23 cellular contexts compared by ENCODE assay signal in genomic region chr20:63320616-63321147, GRCh38. TPM values are rescaled to one million over a fixed set of nuclear protein-coding genes. Genes with fewer than 3 reads are reported as not detected.
DNase-seq lines count a peak whose midpoint lies in the region; ATAC-seq and TF ChIP-seq lines count a peak whose summit lies in the region.
"Had no signal": no experiment of that assay in that cellular context is flagged by ENCODE, and none has a peak within 500 bp of the region (broad histone marks: within the 10 kb centered on the region; RNA-seq: fewer than 3 reads in every experiment).

No MANE protein-coding gene starts in this region.

- DNase-seq in Right ventricle myocardium inferior (ENCODE audit: missing footprints) (peak; percentile 63), left ventricle myocardium inferior (no peak), cardiac septum (ENCODE audit: low spot score) (peak; percentile 33), lower lobe of right lung (peak; percentile 37), upper lobe of right lung (peak; percentile 55), GM03348 (ENCODE audit: low spot score) (no peak), smooth muscle cell (lab: John Stamatoyannopoulos, UW; ENCODE audit: unreplicated experiment) (no peak)
- DNase-seq: CD4-positive, CD25-positive, alpha-beta regulatory T cell; DMS79; H9; Kasumi-1; NCI-H1694; NCI-H2081; NCI-H2171; NCI-H446; NCI-H526; OCI-M1; SHP77 treated with DMSO at 0.1 percent for 48 hours had no signal

- intact Hi-C loops in Right ventricle myocardium inferior (cut with DNase I) (no loop called here), left ventricle myocardium inferior (cut with micrococcal nuclease) (no loop called here), cardiac septum (cut with DNase I) (no loop called here), lower lobe of right lung (cut with DNase I) (no loop called here), upper lobe of right lung (cut with DNase I) (no loop called here)

- H3F3A ChIP-seq in smooth muscle cell (ENCODE audit: low read depth), result no peaks in the 10 kb centered on the region

- no peaks in the 10 kb centered on the region for H3K79me2 ChIP-seq in smooth muscle cell (ENCODE audit: low read depth)

- H3K4me2 ChIP-seq in smooth muscle cell, result no peak overlapping the region

- peaks cover 8% of the 10 kb centered on the region for H3K4me1 ChIP-seq in left ventricle myocardium inferior
- H3K4me1 ChIP-seq in lower lobe of right lung, result no peaks in the 10 kb centered on the region
- H3K4me1 ChIP-seq in upper lobe of right lung, result peaks cover 5% of the 10 kb centered on the region
- no peaks in the 10 kb centered on the region for H3K4me1 ChIP-seq in smooth muscle cell (ENCODE audit: low read depth)
- H3K4me1 ChIP-seq: BE2C had no signal

- TF ChIP-seq CTCF in left ventricle myocardium inferior (IDR thresholded peaks at IDR 0.05; ENCODE audit: borderline replicate concordance) (no peak), lower lobe of right lung (IDR thresholded peaks at IDR 0.05) (no peak), upper lobe of right lung (IDR thresholded peaks at IDR 0.05) (no peak), smooth muscle cell (IDR thresholded peaks at IDR 0.05; ENCODE audit: borderline replicate concordance, insufficient read depth, poor library complexity, severe bottlenecking) (no peak)

- H3K27ac ChIP-seq in left ventricle myocardium inferior (replicated peaks) (no peak overlapping the region), lower lobe of right lung (no peak overlapping the region), upper lobe of right lung (no peak overlapping the region), smooth muscle cell (ENCODE audit: low read depth) (no peak overlapping the region)
- H3K27ac ChIP-seq: GM23248 had no signal

- H3K4me3 ChIP-seq in left ventricle myocardium inferior (no peak overlapping the region), lower lobe of right lung (no peak overlapping the region), upper lobe of right lung (no peak overlapping the region), smooth muscle cell (no peak overlapping the region)
- H3K4me3 ChIP-seq: GM23248 had no signal

- H4K20me1 ChIP-seq in smooth muscle cell (ENCODE audit: low read depth), result no peaks in the 10 kb centered on the region

- H3K27me3 ChIP-seq in left ventricle myocardium inferior (ENCODE audit: low read depth) (peaks cover 65% of the 10 kb centered on the region), lower lobe of right lung (ENCODE audit: low read depth) (peaks cover 37% of the 10 kb centered on the region), upper lobe of right lung (peaks cover 10% of the 10 kb centered on the region), smooth muscle cell (ENCODE audit: low read depth) (no peaks in the 10 kb centered on the region)

- H3K36me3 ChIP-seq in left ventricle myocardium inferior, result no peaks in the 10 kb centered on the region
- H3K36me3 ChIP-seq in lower lobe of right lung, result no peaks in the 10 kb centered on the region
- H3K36me3 ChIP-seq in upper lobe of right lung, result no peaks in the 10 kb centered on the region
- H3K36me3 ChIP-seq in smooth muscle cell (ENCODE audit: low read depth), result no peaks in the 10 kb centered on the region
- H3K36me3 ChIP-seq: BE2C had no signal

- H3K9me3 ChIP-seq in left ventricle myocardium inferior (replicated peaks) (no peaks in the 10 kb centered on the region), lower lobe of right lung (no peaks in the 10 kb centered on the region), upper lobe of right lung (no peaks in the 10 kb centered on the region), smooth muscle cell (replicated peaks; ENCODE audit: low read depth) (no peaks in the 10 kb centered on the region)
- H3K9me3 ChIP-seq: BE2C had no signal

- WGBS in smooth muscle cell (ENCODE audit: low lambda C conversion rate), result 82% methylated on average over 10 of the region's 10 CpGs

- H3K9ac ChIP-seq in smooth muscle cell (ENCODE audit: low read depth), result no peak overlapping the region
- H3K9ac ChIP-seq: GM23248 had no signal

- ATAC-seq in Right ventricle myocardium inferior (no peak), lower lobe of right lung (peak in 1 of 2 donors; percentile 2), upper lobe of right lung (no peak)

- H2AFZ ChIP-seq in smooth muscle cell (ENCODE audit: low read depth), result no peak overlapping the region
- H2AFZ ChIP-seq: GM23248 had no signal

RNA-seq across cellular contexts. Expression of gene COL20A1, which starts 27.7 kb away (rescaled TPM):
- total RNA-seq in Right ventricle myocardium inferior (not detected), left ventricle myocardium inferior (not detected), cardiac septum (0.22 TPM), lower lobe of right lung (not detected), upper lobe of right lung (not detected), smooth muscle cell (0.36 and 0.81 TPM in 2 replicates)
- 0.23 and 0.70 TPM in 2 replicates for polyA plus RNA-seq in smooth muscle cell
- total RNA-seq: A673, GM23248 had no signal
- polyA plus RNA-seq: CD4-positive, CD25-positive, alpha-beta regulatory T cell; GM23248 had no signal

RNA-seq across cellular contexts. Expression of gene CHRNA4, which starts 40.5 kb away (rescaled TPM):
- total RNA-seq in Right ventricle myocardium inferior, result 2.3 TPM
- 0.38 TPM for total RNA-seq in left ventricle myocardium inferior
- 0.16 TPM for total RNA-seq in cardiac septum
- total RNA-seq in lower lobe of right lung, result not detected
- 0.06 TPM for total RNA-seq in upper lobe of right lung
- total RNA-seq in smooth muscle cell, result not detected in 2 replicates
- polyA plus RNA-seq in smooth muscle cell, result 0.03 and 0.17 TPM in 2 replicates
- total RNA-seq: CD4-positive, CD25-positive, alpha-beta regulatory T cell; GM23248; HFFc6; MCF 10A had no signal
- polyA plus RNA-seq: CD4-positive, CD25-positive, alpha-beta regulatory T cell; GM23248 had no signal

RNA-seq across cellular contexts. Expression of gene ARFGAP1, which starts 48.1 kb away (rescaled TPM):
- total RNA-seq in Right ventricle myocardium inferior, result 28.8 TPM
- 33.4 TPM for total RNA-seq in left ventricle myocardium inferior
- 49.5 TPM for total RNA-seq in cardiac septum
- 66.2 TPM for total RNA-seq in lower lobe of right lung
- total RNA-seq in upper lobe of right lung, result 67.0 TPM
- total RNA-seq in smooth muscle cell, result 100 and 101 TPM in 2 replicates
- 169 and 188 TPM in 2 replicates for polyA plus RNA-seq in smooth muscle cell

Comparison
In these comparisons a context has a peak if more than half of its experiments do, and no peak if none do; other contexts are left out.
1. DNase-seq: peak in Right ventricle myocardium inferior (single experiment), cardiac septum (single experiment), lower lobe of right lung (single experiment) and upper lobe of right lung (single experiment); none in left ventricle myocardium inferior (single experiment), GM03348 (single experiment) and smooth muscle cell (single experiment).